In the genomic region with DNA sequence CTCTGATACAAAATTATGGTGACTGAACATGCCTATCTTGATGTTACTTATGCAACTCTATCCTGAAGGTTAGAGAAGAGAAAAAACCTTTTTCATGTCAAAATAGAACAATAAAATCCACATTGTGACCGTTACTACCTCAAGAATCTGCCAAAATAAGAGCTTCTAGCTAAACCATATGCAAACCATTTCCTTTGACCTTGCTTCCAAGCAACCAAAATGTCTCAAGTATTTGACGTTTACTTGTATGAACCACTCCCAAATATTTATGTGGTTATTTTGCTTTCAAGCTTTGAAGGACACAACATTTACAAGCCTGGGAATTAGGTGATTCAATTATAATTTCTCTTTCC, we compare ENCODE assay signal across 12 cellular contexts. TPM values are rescaled to one million over a fixed set of nuclear protein-coding genes. Genes with fewer than 3 reads are reported as not detected.
DNase-seq lines count a peak whose midpoint lies in the region; ATAC-seq, FAIRE-seq and TF ChIP-seq lines count a peak whose summit lies in the region.
"Had no signal": no experiment of that assay in that cellular context is flagged by ENCODE, and none has a peak within 500 bp of the region (broad histone marks: within the 10 kb centered on the region; RNA-seq: fewer than 3 reads in every experiment).

No MANE protein-coding gene starts in this region.

- peak overlapping the region; percentile 58 for H3K27ac Mint-ChIP-seq in CD8-positive, alpha-beta T cell
- H3K27ac Mint-ChIP-seq: nephron had no signal

- no peak for TF ChIP-seq CTCF in CD8-positive, alpha-beta T cell (IDR thresholded peaks at IDR 0.05)

- no peak for DNase-seq in CD8-positive, alpha-beta T cell
- DNase-seq in amniotic epithelial cell (ENCODE audit: low read depth) (peak; percentile 59), hypothalamus (lab: John Stamatoyannopoulos, UW) (no peak), HT-29 (ENCODE audit: low spot score) (no peak), urothelium cell line (ENCODE audit: low spot score) (no peak)
- DNase-seq in stimulated activated CD4-positive, alpha-beta T cell treated with anti-CD3 and anti-CD28 coated beads, Interleukin-15, amount 100 ng/mL, for 24 hours, result no peak
- DNase-seq: activated CD4-positive, alpha-beta T cell treated with anti-CD3 and anti-CD28 coated beads, Interleukin-2, amount 50 U/mL, for 1 hour; COR-L47; PC-9 had no signal

- H3K4me1 Mint-ChIP-seq in CD8-positive, alpha-beta T cell (ENCODE audit: low read depth), result peaks cover 91% of the 10 kb centered on the region

- CTCF ChIA-PET in CD8-positive, alpha-beta T cell (lab: Charles Lee), result no interaction called here

- no peak for ATAC-seq in CD8-positive, alpha-beta T cell
- ATAC-seq in GM19395 (IDR thresholded peaks at IDR 0.05; ENCODE audit: unreplicated experiment), result peak; percentile 40
- peak; percentile 48 for ATAC-seq in HG03135 (IDR thresholded peaks at IDR 0.05; ENCODE audit: unreplicated experiment)

- no peaks in the 10 kb centered on the region for H3K36me3 ChIP-seq in CD8-positive, alpha-beta T cell (ENCODE audit: insufficient read depth, low read length)

- POLR2A ChIA-PET in CD8-positive, alpha-beta T cell (lab: Charles Lee), result interaction anchor here (0.6 to 1.1 kb wide), 3 partner anchors 11 to 337 kb away, joined by 3 to 5 read pairs (median 4); no protein-coding TSS in a partner anchor

- no peak overlapping the region for H3K27ac ChIP-seq in CD8-positive, alpha-beta T cell (ENCODE audit: low read depth, low read length)
- H3K27ac ChIP-seq: PC-9 had no signal

- H3K36me3 Mint-ChIP-seq in CD8-positive, alpha-beta T cell, result peaks cover 9% of the 10 kb centered on the region

- H3K27me3 ChIP-seq in CD8-positive, alpha-beta T cell (ENCODE audit: insufficient read depth, low read length), result no peaks in the 10 kb centered on the region

- H3K9me3 Mint-ChIP-seq in CD8-positive, alpha-beta T cell, result no peaks in the 10 kb centered on the region
- H3K9me3 Mint-ChIP-seq: nephron had no signal

- H3K4me3 Mint-ChIP-seq in CD8-positive, alpha-beta T cell, result peak overlapping the region; percentile 63
- H3K4me3 Mint-ChIP-seq: nephron had no signal

- no peak overlapping the region for H3K4me3 ChIP-seq in CD8-positive, alpha-beta T cell (ENCODE audit: low read depth, low read length)
- H3K4me3 ChIP-seq: PC-9 had no signal

- no peaks in the 10 kb centered on the region for H3K27me3 Mint-ChIP-seq in CD8-positive, alpha-beta T cell (ENCODE audit: low read depth)

- no peak for FAIRE-seq in urothelium cell line (lab: Jason Lieb, UNC)

- H3K4me1 ChIP-seq in CD8-positive, alpha-beta T cell (ENCODE audit: insufficient read depth, low read length), result peaks cover 88% of the 10 kb centered on the region

- intact Hi-C loops in CD8-positive, alpha-beta T cell (cut with DNase I, micrococcal nuclease), result no loop called here

- H3K9me3 ChIP-seq in CD8-positive, alpha-beta T cell (ENCODE audit: low read length), result no peaks in the 10 kb centered on the region

RNA-seq across cellular contexts. Expression of gene FOXO1, which starts 13.9 kb away (rescaled TPM):
- total RNA-seq in CD8-positive, alpha-beta T cell, result 10 to 100 TPM; 97.2 to 97.3 TPM
- total RNA-seq in HT-29 (2014; rRNA removed; shearing (Covaris generic)), result 7.4 and 8.2 TPM in 2 replicates

Comparison
In these comparisons a context has a peak if more than half of its experiments do, and no peak if none do; other contexts are left out.
1. RNA of gene FOXO1, which starts 13.9 kb away (total RNA-seq): 97.2 to 97.3 TPM in CD8-positive, alpha-beta T cell; 7.4 to 8.2 TPM in HT-29; every median in the first group is over 10 times any median in the second.